In the genomic region with DNA sequence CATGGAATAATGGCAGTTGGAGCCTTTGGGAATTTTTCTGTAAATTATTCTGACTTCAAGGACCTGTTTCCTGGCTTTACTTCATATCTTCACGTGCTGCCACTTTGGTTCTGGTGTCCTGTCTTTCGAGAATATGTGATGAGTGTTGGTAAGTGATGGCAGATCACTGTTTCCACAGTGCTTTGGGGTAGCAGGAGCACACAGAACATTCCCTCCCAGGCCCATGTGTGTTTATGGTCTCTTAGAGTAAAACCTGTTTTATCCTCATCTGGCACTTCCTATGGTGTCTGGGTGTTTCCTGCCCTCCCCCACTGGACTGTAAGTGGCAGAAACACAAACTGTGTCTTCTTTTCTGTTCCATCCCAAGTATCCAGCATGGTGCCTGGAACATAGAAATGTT, we compare ENCODE assay signal across 20 cellular contexts. TPM values are rescaled to one million over a fixed set of nuclear protein-coding genes. Genes with fewer than 3 reads are reported as not detected.
"Had no signal": no experiment of that assay in that cellular context is flagged by ENCODE, and none has a peak within 500 bp of the region (broad histone marks: within the 10 kb centered on the region; RNA-seq: fewer than 3 reads in every experiment).

No MANE protein-coding gene starts in this region.

- H3K36me3 Mint-ChIP-seq: activated naive CD8-positive, alpha-beta T cell; brain; naive B cell; neural progenitor cell had no signal

- H3K27ac ChIP-seq: gastrocnemius medialis, heart right ventricle, neural progenitor cell, ovary, stomach, testis had no signal

- H3K4me3 Mint-ChIP-seq: activated CD4-positive, alpha-beta T cell treated with anti-CD3 and anti-CD28 coated beads, Interleukin-2, amount 10 ng/mL, durations not matched to agents 7 days and 5 days; activated naive CD8-positive, alpha-beta T cell; brain; central memory CD8-positive, alpha-beta T cell; effector memory CD8-positive, alpha-beta T cell; naive B cell; neural progenitor cell had no signal

- H3K4me1 ChIP-seq: gastrocnemius medialis, testis had no signal

- H3K36me3 ChIP-seq: gastrocnemius medialis, heart right ventricle, neural progenitor cell, ovary, stomach had no signal

- H3K9me3 Mint-ChIP-seq: activated CD4-positive, alpha-beta T cell treated with anti-CD3 and anti-CD28 coated beads, Interleukin-2, amount 10 ng/mL, durations not matched to agents 7 days and 5 days; central memory CD8-positive, alpha-beta T cell; effector memory CD8-positive, alpha-beta T cell; naive B cell; neural progenitor cell had no signal

- H3K9ac ChIP-seq: neural progenitor cell had no signal

- H3K9me3 ChIP-seq: gastrocnemius medialis, heart right ventricle, ovary, stomach, testis had no signal

- H3K4me3 ChIP-seq: gastrocnemius medialis, heart right ventricle, lung, neural progenitor cell, ovary, stomach, testis had no signal

- H2AFZ ChIP-seq: neural progenitor cell had no signal

- H3K4me1 Mint-ChIP-seq: central memory CD8-positive, alpha-beta T cell; neural progenitor cell had no signal

- H3K27me3 ChIP-seq: gastrocnemius medialis, heart right ventricle, neural progenitor cell, ovary, stomach, testis had no signal

- DNase-seq: activated CD4-positive, alpha-beta T cell treated with anti-CD3 and anti-CD28 coated beads, Interleukin-2, amount 10 ng/mL, durations not matched to agents 7 days and 5 days; activated CD8-positive, alpha-beta memory T cell treated with anti-CD3 and anti-CD28 coated beads for 24 hours; activated gamma-delta T cell treated with Interleukin-2 at 50 U/mL for 16 hours; amygdala; effector memory CD8-positive, alpha-beta T cell; gastrocnemius medialis; heart right ventricle; naive B cell; ovary; stimulated activated CD4-positive, alpha-beta T cell treated with anti-CD3 and anti-CD28 coated beads, Interleukin-12 subunit alpha, Interleukin-12 subunit beta, amount 100 ng/mL, for 4 hours; stimulated activated CD4-positive, alpha-beta T cell treated with anti-CD3 and anti-CD28 coated beads, Interleukin-2, amount 100 ng/mL, for 24 hours; stomach; testis had no signal

- ATAC-seq: effector memory CD8-positive, alpha-beta T cell; gastrocnemius medialis had no signal

- H3K27ac Mint-ChIP-seq: activated CD4-positive, alpha-beta T cell treated with anti-CD3 and anti-CD28 coated beads, Interleukin-2, amount 10 ng/mL, durations not matched to agents 7 days and 5 days; activated naive CD8-positive, alpha-beta T cell; brain; effector memory CD8-positive, alpha-beta T cell; neural progenitor cell had no signal

RNA-seq across cellular contexts. Expression of a gene that starts 17.9 kb away (rescaled TPM):
- total RNA-seq: activated CD4-positive, alpha-beta T cell treated with anti-CD3 and anti-CD28 coated beads, Interleukin-2, amount 10 ng/mL, durations not matched to agents 7 days and 5 days; gastrocnemius medialis; ovary; pulmonary artery endothelial cell; testis; ureter had no signal
